28 cellular contexts compared by ENCODE assay signal in genomic region chr1:222046684-222047083, GRCh38.
"Had no signal": no experiment of that assay in that cellular context is flagged by ENCODE, and none has a peak within 500 bp of the region (broad histone marks: within the 10 kb centered on the region; RNA-seq: fewer than 3 reads in every experiment).

No MANE protein-coding gene starts in this region.

- H3K4me3 ChIP-seq: colonic mucosa, esophagus squamous epithelium, heart left ventricle had no signal

- H3K9me3 Mint-ChIP-seq: activated B cell treated with CpG ODN at 0.5 μM for 24 hours; activated CD8-positive, alpha-beta T cell treated with anti-CD3 and anti-CD28 coated beads for 36 hours; activated T-cell treated with anti-CD3 and anti-CD28 coated beads, Interleukin-2, amount 50 U/mL, for 4 hours; activated T-helper 17 cell treated with anti-CD3 and anti-CD28 coated beads, Interleukin-2, amount 50 U/mL, for 72 hours; T-helper 2 cell treated with Interferon-gamma antibody and Interleukin-4, amounts not matched to agents 5 μg/mL and 100 μg/mL, for 36 hours had no signal

- DNase-seq: activated B cell treated with CpG ODN at 0.5 μM for 24 hours; activated CD4-positive, alpha-beta T cell treated with anti-CD3 and anti-CD28 coated beads for 48 hours; activated CD4-positive, alpha-beta T cell treated with anti-CD3 and anti-CD28 coated beads, Interleukin-2, amount 50 U/mL, for 1 hour; activated CD4-positive, alpha-beta T cell treated with anti-CD3 and anti-CD28 coated beads, Interleukin-2, amount 50 U/mL, for 48 hours; activated CD8-positive, alpha-beta memory T cell treated with anti-CD3 and anti-CD28 coated beads for 24 hours; activated CD8-positive, alpha-beta T cell treated with anti-CD3 and anti-CD28 coated beads for 36 hours; activated effector memory CD4-positive, alpha-beta T cell treated with Interleukin-2 at 50 U/mL for 16 hours; activated gamma-delta T cell treated with Interleukin-2 at 50 U/mL for 16 hours; activated naive CD4-positive, alpha-beta T cell treated with anti-CD3 and anti-CD28 coated beads, Interleukin-2, amount 50 U/mL, for 16 hours; activated naive CD4-positive, alpha-beta T cell treated with Interleukin-2 at 50 U/mL for 16 hours; activated T-cell treated with anti-CD3 and anti-CD28 coated beads, Interleukin-2, amount 50 U/mL, for 4 hours; amniotic stem cell; anterior cingulate cortex; caudate nucleus; cerebellar nuclear complex; colonic mucosa; effector CD8-positive, alpha-beta T cell; esophagus squamous epithelium; glutamatergic neuron; heart left ventricle; T-helper 1 cell; T-helper 17 cell; T1000; WERI-Rb-1 had no signal

- H3K27me3 Mint-ChIP-seq: activated B cell treated with CpG ODN at 0.5 μM for 24 hours; activated CD8-positive, alpha-beta T cell treated with anti-CD3 and anti-CD28 coated beads for 36 hours; activated naive CD8-positive, alpha-beta T cell; activated T-helper 17 cell treated with anti-CD3 and anti-CD28 coated beads, Interleukin-2, amount 50 U/mL, for 72 hours had no signal

- H3K4me3 Mint-ChIP-seq: activated B cell treated with CpG ODN at 0.5 μM for 24 hours; activated CD8-positive, alpha-beta T cell treated with anti-CD3 and anti-CD28 coated beads for 36 hours; activated naive CD8-positive, alpha-beta T cell; activated T-cell treated with anti-CD3 and anti-CD28 coated beads, Interleukin-2, amount 50 U/mL, for 4 hours; activated T-helper 17 cell treated with anti-CD3 and anti-CD28 coated beads, Interleukin-2, amount 50 U/mL, for 72 hours; T-helper 17 cell; T-helper 2 cell treated with Interferon-gamma antibody and Interleukin-4, amounts not matched to agents 5 μg/mL and 100 μg/mL, for 36 hours had no signal

- H3K36me3 ChIP-seq: colonic mucosa, esophagus squamous epithelium, heart left ventricle, WERI-Rb-1 had no signal

- H3K27me3 ChIP-seq: colonic mucosa, esophagus squamous epithelium, heart left ventricle had no signal

- H3K4me1 ChIP-seq: colonic mucosa had no signal

- H3K9me3 ChIP-seq: colonic mucosa, esophagus squamous epithelium, heart left ventricle had no signal

- H3K36me3 Mint-ChIP-seq: activated naive CD8-positive, alpha-beta T cell had no signal

- ATAC-seq: activated CD4-positive, CD25-positive, alpha-beta regulatory T cell treated with anti-CD3 and anti-CD28 coated beads, Interleukin-2, amount 50 U/mL, for 24 hours; activated CD8-positive, alpha-beta T cell treated with anti-CD3 and anti-CD28 coated beads for 36 hours; activated T-cell treated with anti-CD3 and anti-CD28 coated beads, Interleukin-2, amount 50 U/mL, for 4 hours; activated T-helper 17 cell treated with anti-CD3 and anti-CD28 coated beads, Interleukin-2, amount 50 U/mL, for 72 hours; heart left ventricle; T-helper 17 cell had no signal

- H3K27ac ChIP-seq: colonic mucosa, esophagus squamous epithelium, heart left ventricle, WERI-Rb-1 had no signal

- H3K27ac Mint-ChIP-seq: activated B cell treated with CpG ODN at 0.5 μM for 24 hours; activated CD8-positive, alpha-beta T cell treated with anti-CD3 and anti-CD28 coated beads for 36 hours; activated naive CD8-positive, alpha-beta T cell; activated T-helper 17 cell treated with anti-CD3 and anti-CD28 coated beads, Interleukin-2, amount 50 U/mL, for 72 hours; T-helper 17 cell; T-helper 2 cell treated with Interferon-gamma antibody and Interleukin-4, amounts not matched to agents 5 μg/mL and 100 μg/mL, for 36 hours had no signal

- H3K4me1 Mint-ChIP-seq: activated T-helper 17 cell treated with anti-CD3 and anti-CD28 coated beads, Interleukin-2, amount 50 U/mL, for 72 hours; T-helper 17 cell had no signal
